1 cellular context compared by ENCODE assay signal in genomic region chr1:244969355-244970235, GRCh38.
A peak's percentile ranks its signal among the peaks of the same experiment; 100 is the strongest.
TF ChIP-seq lines count a peak whose summit lies in the region.

No MANE protein-coding gene starts in this region.

TF ChIP-seq in HepG2, 621 proteins besides CTCF, POLR2A, EP300 and RAD21 (continued from another document and continues in another):
- no peak for TF ChIP-seq ZNF503 (CRISPR knock-in tag; IDR thresholded peaks at IDR 0.05)
- TF ChIP-seq MLXIP (CRISPR knock-in tag; IDR thresholded peaks at IDR 0.05; ENCODE audit: borderline replicate concordance), result no peak
- TF ChIP-seq MZF1 (CRISPR knock-in tag; IDR thresholded peaks at IDR 0.05; ENCODE audit: borderline replicate concordance), result no peak
- TF ChIP-seq SKI (IDR thresholded peaks at IDR 0.05; ENCODE audit: partially characterized antibody), result no peak
- no peak for TF ChIP-seq REXO4 (CRISPR knock-in tag; IDR thresholded peaks at IDR 0.05; ENCODE audit: borderline replicate concordance)
- no peak for TF ChIP-seq FIP1L1 (IDR thresholded peaks at IDR 0.05; ENCODE audit: borderline replicate concordance, insufficient read depth, low read depth, low read length)
- TF ChIP-seq HOXA3 (CRISPR knock-in tag; IDR thresholded peaks at IDR 0.05), result peak; percentile 18; the same call in 1 of the 2 replicates
- TF ChIP-seq CHD4 (IDR thresholded peaks at IDR 0.05; ENCODE audit: borderline replicate concordance, low read length), result no peak
- no peak for TF ChIP-seq ZUFSP (CRISPR knock-in tag; IDR thresholded peaks at IDR 0.05; ENCODE audit: borderline replicate concordance)
- TF ChIP-seq ZNF10 (CRISPR knock-in tag; IDR thresholded peaks at IDR 0.05; ENCODE audit: borderline replicate concordance, low read depth), result no peak
- TF ChIP-seq HOXA5 (CRISPR knock-in tag; IDR thresholded peaks at IDR 0.05), result peak; percentile 31; the same call in 1 of the 2 replicates
- TF ChIP-seq HDAC6 (IDR thresholded peaks at IDR 0.05; ENCODE audit: low read depth, low read length), result no peak
- no peak for TF ChIP-seq ZNF230 (CRISPR knock-in tag; IDR thresholded peaks at IDR 0.05)
- no peak for TF ChIP-seq ZNF282 (IDR thresholded peaks at IDR 0.05; ENCODE audit: partially characterized antibody)
- TF ChIP-seq ETV5 (CRISPR knock-in tag; IDR thresholded peaks at IDR 0.05; ENCODE audit: borderline replicate concordance), result no peak
- TF ChIP-seq ZNF496 (CRISPR knock-in tag; IDR thresholded peaks at IDR 0.05; ENCODE audit: insufficient replicate concordance), result no peak
- TF ChIP-seq PBX2 (CRISPR knock-in tag; IDR thresholded peaks at IDR 0.05), result no peak
- TF ChIP-seq ZNF343 (CRISPR knock-in tag; IDR thresholded peaks at IDR 0.05), result no peak
- no peak for TF ChIP-seq DBP (CRISPR knock-in tag; IDR thresholded peaks at IDR 0.05; ENCODE audit: not compliant biosample characterization)
- TF ChIP-seq ZBTB38 (CRISPR knock-in tag; IDR thresholded peaks at IDR 0.05), result peak; percentile 59; the same call in 1 of the 2 replicates
- TF ChIP-seq EZH2 (conservative IDR thresholded peaks at IDR 0.05; ENCODE audit: low read depth, low read length), result no peak
- TF ChIP-seq PITX1 (CRISPR knock-in tag; IDR thresholded peaks at IDR 0.05), result no peak
- no peak for TF ChIP-seq HNF1A (IDR thresholded peaks at IDR 0.05; ENCODE audit: low read depth)
- TF ChIP-seq HNF1A (CRISPR knock-in tag; IDR thresholded peaks at IDR 0.05; ENCODE audit: borderline replicate concordance), result no peak
- TF ChIP-seq BORCS8-MEF2B (CRISPR knock-in tag; IDR thresholded peaks at IDR 0.05), result peak; percentile 78; the same call in 1 of the 2 replicates
- peak; percentile 53; the same call in 1 of the 2 replicates for TF ChIP-seq ISL2 (CRISPR knock-in tag; IDR thresholded peaks at IDR 0.05)
- TF ChIP-seq SOX13 (IDR thresholded peaks at IDR 0.05), result no peak
- no peak for TF ChIP-seq SOX13 (CRISPR knock-in tag; conservative IDR thresholded peaks at IDR 0.05 in 1 of 2, IDR thresholded peaks at IDR 0.05 in 1 of 2)
- TF ChIP-seq TGIF2 (CRISPR knock-in tag; IDR thresholded peaks at IDR 0.05), result peak; percentile 80
- TF ChIP-seq ZFP36L2 (CRISPR knock-in tag; IDR thresholded peaks at IDR 0.05), result no peak
- no peak for TF ChIP-seq HMG20B (CRISPR knock-in tag; conservative IDR thresholded peaks at IDR 0.05)
- TF ChIP-seq ZNF281 (CRISPR knock-in tag; IDR thresholded peaks at IDR 0.05; ENCODE audit: borderline replicate concordance), result 0 out of 2 replicates have a peak, but pooled peaks have one; percentile 1
- no peak for TF ChIP-seq TCF7L2 (IDR thresholded peaks at IDR 0.05; ENCODE audit: low read depth, low read length)
- TF ChIP-seq RBM22 (optimal IDR thresholded peaks at IDR 0.05; ENCODE audit: low read length), result peak; percentile 16
- TF ChIP-seq BRD4 (CRISPR knock-in tag; IDR thresholded peaks at IDR 0.05), result 0 out of 2 replicates have a peak, but pooled peaks have one; percentile 15
- peak; percentile 11; the same call in 1 of the 2 replicates for TF ChIP-seq TFDP1 (CRISPR knock-in tag; IDR thresholded peaks at IDR 0.05; ENCODE audit: borderline replicate concordance)
- TF ChIP-seq ZNF431 (CRISPR knock-in tag; IDR thresholded peaks at IDR 0.05; ENCODE audit: borderline replicate concordance, low read depth), result no peak
- no peak for TF ChIP-seq ZBTB21 (CRISPR knock-in tag; IDR thresholded peaks at IDR 0.05)
- peak; percentile 87; the same call in 1 of the 2 replicates for TF ChIP-seq ZNF547 (CRISPR knock-in tag; IDR thresholded peaks at IDR 0.05)
- no peak for TF ChIP-seq ZSCAN9 (CRISPR knock-in tag; IDR thresholded peaks at IDR 0.05; ENCODE audit: borderline replicate concordance)
- peak; percentile 86 for TF ChIP-seq ZNF687 (CRISPR knock-in tag; IDR thresholded peaks at IDR 0.05)
